1 cellular context compared by ENCODE assay signal in the genomic region with DNA sequence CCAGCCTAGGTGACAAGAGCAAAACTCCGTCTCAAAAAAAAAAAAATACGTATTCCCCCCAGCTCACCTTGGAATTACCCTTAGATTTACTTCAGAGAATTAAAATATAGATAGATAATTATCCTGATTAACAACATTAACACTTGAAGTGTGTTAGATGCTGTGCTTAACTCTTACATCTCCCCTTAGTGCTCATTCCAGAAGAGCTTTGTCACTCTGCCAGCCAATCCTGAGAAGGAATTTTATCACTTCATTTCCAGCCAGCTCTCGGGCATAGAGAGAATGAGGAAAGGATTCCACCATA.
A peak's percentile ranks its signal among the peaks of the same experiment; 100 is the strongest.
TF ChIP-seq lines count a peak whose summit lies in the region.

No MANE protein-coding gene starts in this region.

TF ChIP-seq in HepG2, 621 proteins besides CTCF, POLR2A, EP300 and RAD21:
- no peak for TF ChIP-seq SOX6 (IDR thresholded peaks at IDR 0.05)
- no peak for TF ChIP-seq SOX6 (CRISPR knock-in tag; IDR thresholded peaks at IDR 0.05)
- peak; percentile 38; the same call in 1 of the 2 replicates for TF ChIP-seq SAFB2 (CRISPR knock-in tag; IDR thresholded peaks at IDR 0.05; ENCODE audit: borderline replicate concordance, low read depth)
- peak; percentile 27; the same call in 1 of the 2 replicates for TF ChIP-seq SNAPC2 (CRISPR knock-in tag; IDR thresholded peaks at IDR 0.05)
- TF ChIP-seq, protein P1, sequence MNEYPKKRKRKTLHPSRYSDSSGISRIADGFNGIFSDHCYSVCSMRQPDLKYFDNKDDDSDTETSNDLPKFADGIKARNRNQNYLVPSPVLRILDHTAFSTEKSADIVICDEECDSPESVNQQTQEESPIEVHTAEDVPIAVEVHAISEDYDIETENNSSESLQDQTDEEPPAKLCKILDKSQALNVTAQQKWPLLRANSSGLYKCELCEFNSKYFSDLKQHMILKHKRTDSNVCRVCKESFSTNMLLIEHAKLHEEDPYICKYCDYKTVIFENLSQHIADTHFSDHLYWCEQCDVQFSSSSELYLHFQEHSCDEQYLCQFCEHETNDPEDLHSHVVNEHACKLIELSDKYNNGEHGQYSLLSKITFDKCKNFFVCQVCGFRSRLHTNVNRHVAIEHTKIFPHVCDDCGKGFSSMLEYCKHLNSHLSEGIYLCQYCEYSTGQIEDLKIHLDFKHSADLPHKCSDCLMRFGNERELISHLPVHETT (CRISPR knock-in tag; conservative IDR thresholded peaks at IDR 0.05) = no peak
- 0 out of 2 replicates have a peak, but pooled peaks have one; percentile 38 for TF ChIP-seq TARDBP (CRISPR knock-in tag; IDR thresholded peaks at IDR 0.05)
- 0 out of 2 replicates have a peak, but pooled peaks have one; percentile 3 for TF ChIP-seq ARNT2 (CRISPR knock-in tag; IDR thresholded peaks at IDR 0.05; ENCODE audit: low read depth)
- TF ChIP-seq KMT2B (CRISPR knock-in tag; IDR thresholded peaks at IDR 0.05) = 0 out of 2 replicates have a peak, but pooled peaks have one; percentile 0
